29 cellular contexts compared by ENCODE assay signal in the genomic region with DNA sequence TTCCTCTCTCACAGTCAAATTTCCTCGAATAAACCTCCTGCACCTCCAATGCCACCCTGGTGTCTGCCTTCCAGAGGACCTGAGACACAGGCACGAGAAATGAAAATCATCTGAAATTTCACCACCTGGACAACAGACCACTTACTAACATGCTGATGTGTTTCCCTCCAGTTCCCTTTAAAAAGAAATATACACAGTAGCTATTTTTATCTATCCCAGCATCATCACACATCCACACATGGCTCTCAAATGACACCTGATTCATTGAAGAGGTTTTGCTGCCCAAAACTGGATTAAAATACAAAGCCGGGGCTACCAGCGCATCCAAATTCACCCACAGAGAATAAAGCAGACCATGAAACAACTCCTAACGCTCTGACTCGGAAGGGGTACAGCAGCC.
"Had no signal": no experiment of that assay in that cellular context is flagged by ENCODE, and none has a peak within 500 bp of the region (broad histone marks: within the 10 kb centered on the region; RNA-seq: fewer than 3 reads in every experiment).

No MANE protein-coding gene starts in this region.

- H3K27ac Mint-ChIP-seq: activated CD4-positive, alpha-beta memory T cell treated with anti-CD3 and anti-CD28 coated beads for 36 hours; activated CD4-positive, alpha-beta T cell treated with anti-CD3 and anti-CD28 coated beads, Interleukin-2, amount 10 ng/mL, durations not matched to agents 24 days and 14 days; activated naive CD8-positive, alpha-beta T cell treated with anti-CD3 and anti-CD28 coated beads for 36 hours; natural killer cell; stimulated activated naive B cell treated with anti-CD40 and anti-IgM and Interleukin-4, amounts not matched to agents 10 μg/mL and 1 μg/mL and 100 μg/mL, for 72 hours had no signal

- H3K4me3 ChIP-seq: adrenal gland, body of pancreas, colonic mucosa, hepatocyte, smooth muscle cell, tibial nerve had no signal

- DNase-seq: activated CD4-positive, alpha-beta memory T cell treated with anti-CD3 and anti-CD28 coated beads for 36 hours; activated CD4-positive, alpha-beta T cell treated with anti-CD3 and anti-CD28 coated beads, Interleukin-2, amount 10 ng/mL, durations not matched to agents 24 days and 14 days; activated CD8-positive, alpha-beta memory T cell treated with anti-CD3 and anti-CD28 coated beads, Interleukin-2, amount 50 U/mL, for 4 hours; activated gamma-delta T cell treated with Interleukin-2 at 50 U/mL for 16 hours; activated naive CD8-positive, alpha-beta T cell treated with anti-CD3 and anti-CD28 coated beads for 36 hours; activated T-cell treated with anti-CD3 and anti-CD28 coated beads, Interleukin-2, amount 50 U/mL, for 24 hours; adrenal gland; body of pancreas; cerebellar nuclear complex; colonic mucosa; effector CD8-positive, alpha-beta T cell; glutamatergic neuron; islet precursor cell; left cardiac atrium; left ventricle myocardium superior; mammary epithelial cell; midbrain; natural killer cell; stimulated activated CD4-positive, alpha-beta T cell treated with anti-CD3 and anti-CD28 coated beads, Interleukin-1b, Interleukin-23, amount 100 ng/mL, for 48 hours; stimulated activated CD4-positive, alpha-beta T cell treated with anti-CD3 and anti-CD28 coated beads, Interleukin-4, amount 100 ng/mL, for 4 hours; stimulated activated CD8-positive, alpha-beta memory T cell treated with anti-CD3 and anti-CD28 coated beads, Interleukin-4, amount 100 ng/mL, for 48 hours; stimulated activated naive B cell treated with anti-CD40 and anti-IgM and Interleukin-4, amounts not matched to agents 10 μg/mL and 1 μg/mL and 100 μg/mL, for 72 hours; T-helper 9 cell had no signal

- FAIRE-seq: frontal cortex, TTC549 had no signal

- H3K4me1 ChIP-seq: adrenal gland, body of pancreas, colonic mucosa had no signal

- H2AFZ ChIP-seq: hepatocyte had no signal

- H3K27ac ChIP-seq: adrenal gland, body of pancreas, colonic mucosa, hepatocyte, tibial nerve, VCaP had no signal

- ATAC-seq: body of pancreas had no signal

- H3K27me3 ChIP-seq: adrenal gland, body of pancreas, colonic mucosa, hepatocyte, tibial nerve had no signal

- H3K4me1 Mint-ChIP-seq: activated CD4-positive, alpha-beta T cell treated with anti-CD3 and anti-CD28 coated beads, Interleukin-2, amount 10 ng/mL, durations not matched to agents 24 days and 14 days had no signal

- H3K9me3 Mint-ChIP-seq: activated CD4-positive, alpha-beta memory T cell treated with anti-CD3 and anti-CD28 coated beads for 36 hours; activated CD4-positive, alpha-beta T cell treated with anti-CD3 and anti-CD28 coated beads, Interleukin-2, amount 10 ng/mL, durations not matched to agents 24 days and 14 days; activated naive CD8-positive, alpha-beta T cell treated with anti-CD3 and anti-CD28 coated beads for 36 hours; activated T-cell treated with anti-CD3 and anti-CD28 coated beads, Interleukin-2, amount 50 U/mL, for 24 hours; natural killer cell; stimulated activated naive B cell treated with anti-CD40 and anti-IgM and Interleukin-4, amounts not matched to agents 10 μg/mL and 1 μg/mL and 100 μg/mL, for 72 hours had no signal

- H3K27me3 Mint-ChIP-seq: activated CD4-positive, alpha-beta memory T cell treated with anti-CD3 and anti-CD28 coated beads for 36 hours; activated CD4-positive, alpha-beta T cell treated with anti-CD3 and anti-CD28 coated beads, Interleukin-2, amount 10 ng/mL, durations not matched to agents 24 days and 14 days; activated naive CD8-positive, alpha-beta T cell treated with anti-CD3 and anti-CD28 coated beads for 36 hours; activated T-cell treated with anti-CD3 and anti-CD28 coated beads, Interleukin-2, amount 50 U/mL, for 24 hours; stimulated activated naive B cell treated with anti-CD40 and anti-IgM and Interleukin-4, amounts not matched to agents 10 μg/mL and 1 μg/mL and 100 μg/mL, for 72 hours had no signal

- H3K4me3 Mint-ChIP-seq: activated CD4-positive, alpha-beta memory T cell treated with anti-CD3 and anti-CD28 coated beads for 36 hours; activated CD4-positive, alpha-beta T cell treated with anti-CD3 and anti-CD28 coated beads, Interleukin-2, amount 10 ng/mL, durations not matched to agents 24 days and 14 days; activated naive CD8-positive, alpha-beta T cell treated with anti-CD3 and anti-CD28 coated beads for 36 hours; activated T-cell treated with anti-CD3 and anti-CD28 coated beads, Interleukin-2, amount 50 U/mL, for 24 hours; natural killer cell; stimulated activated naive B cell treated with anti-CD40 and anti-IgM and Interleukin-4, amounts not matched to agents 10 μg/mL and 1 μg/mL and 100 μg/mL, for 72 hours had no signal

- H3K9me3 ChIP-seq: adrenal gland, body of pancreas, colonic mucosa, tibial nerve had no signal

- H3K4me2 ChIP-seq: hepatocyte, smooth muscle cell had no signal
